Comparison of ENCODE assay signal across 18 cellular contexts in genomic region chr3:31094048-31094447, GRCh38.
DNase-seq lines count a peak whose midpoint lies in the region; ATAC-seq and TF ChIP-seq lines count a peak whose summit lies in the region.
"Had no signal": no experiment of that assay in that cellular context is flagged by ENCODE, and none has a peak within 500 bp of the region (broad histone marks: within the 10 kb centered on the region; RNA-seq: fewer than 3 reads in every experiment).

No MANE protein-coding gene starts in this region.

- H3K27me3 Mint-ChIP-seq in Caco-2 (ENCODE audit: insufficient read depth, unreplicated experiment), result no peaks in the 10 kb centered on the region
- H3K27me3 Mint-ChIP-seq in WTC11 (ENCODE audit: low read depth), result no peaks in the 10 kb centered on the region

- no peaks in the 10 kb centered on the region for H3K9me3 ChIP-seq in Caco-2
- H3K9me3 ChIP-seq in left lung, result no peaks in the 10 kb centered on the region
- H3K9me3 ChIP-seq in skeletal muscle tissue (ENCODE audit: control insufficient read depth in 3 of 3, low read length in 3 of 3), result no peaks in the 10 kb centered on the region
- H3K9me3 ChIP-seq in left ventricle myocardium inferior (replicated peaks), result no peaks in the 10 kb centered on the region

- H3K36me3 Mint-ChIP-seq in Caco-2 (ENCODE audit: insufficient read depth, unreplicated experiment) (peaks cover 8% of the 10 kb centered on the region), WTC11 (no peaks in the 10 kb centered on the region)

- BruUV-seq in Caco-2 (replicated peaks; lab: Mats Ljungman, UMichigan), result no TSS peak

- H3K27me3 ChIP-seq in Caco-2 (replicated peaks; ENCODE audit: control insufficient read depth, insufficient read depth, low read length) (no peaks in the 10 kb centered on the region), left lung (no peaks in the 10 kb centered on the region), skeletal muscle tissue (ENCODE audit: control insufficient read depth in 3 of 3, insufficient read depth in 3 of 3, low read length in 3 of 3) (no peaks in the 10 kb centered on the region), left ventricle myocardium inferior (ENCODE audit: low read depth) (peaks cover 4% of the 10 kb centered on the region)

- H3K27ac Mint-ChIP-seq in Caco-2 (ENCODE audit: unreplicated experiment) (peak overlapping the region; percentile 90), WTC11 (no peak overlapping the region)
- H3K27ac Mint-ChIP-seq: B cell had no signal

- TF ChIP-seq CTCF in Caco-2 (IDR thresholded peaks at IDR 0.05; ENCODE audit: insufficient read depth in 1 of 2, low read depth in 1 of 2, low read length in 1 of 2, severe bottlenecking in 1 of 2, unreplicated experiment in 1 of 2) (no peak), WTC11 (IDR thresholded peaks at IDR 0.05) (no peak), left lung (IDR thresholded peaks at IDR 0.05) (no peak), left ventricle myocardium inferior (IDR thresholded peaks at IDR 0.05; ENCODE audit: borderline replicate concordance) (no peak)

- POLR2A ChIA-PET in Caco-2 (lab: Charles Lee) (no interaction called here), WTC11 (lab: Charles Lee) (interaction anchor here (0.6 kb wide), 1 partner anchor 14 kb away, joined by 4 read pairs; no protein-coding TSS in a partner anchor)

- peaks cover 34% of the 10 kb centered on the region for H3K4me1 ChIP-seq in Caco-2
- peaks cover 10 to 11% of the 10 kb centered on the region in 2 donors for H3K4me1 ChIP-seq in left lung
- H3K4me1 ChIP-seq in skeletal muscle tissue (ENCODE audit: control insufficient read depth in 3 of 3, insufficient read depth in 3 of 3, low read length in 3 of 3), result peaks cover 0 to 6% (median 4%) of the 10 kb centered on the region in 3 donors
- H3K4me1 ChIP-seq in left ventricle myocardium inferior, result peaks cover 3% of the 10 kb centered on the region

- H3K9me3 Mint-ChIP-seq in Caco-2 (ENCODE audit: unreplicated experiment), result peaks cover 19% of the 10 kb centered on the region
- 0 out of 2 replicates have a peak, but pooled peaks cover 5% of the 10 kb centered on the region for H3K9me3 Mint-ChIP-seq in WTC11

- no peaks in the 10 kb centered on the region for H3K36me3 ChIP-seq in Caco-2 (ENCODE audit: control insufficient read depth, insufficient read depth, low read length)
- no peaks in the 10 kb centered on the region for H3K36me3 ChIP-seq in left lung
- H3K36me3 ChIP-seq in skeletal muscle tissue (ENCODE audit: control insufficient read depth in 3 of 3, insufficient read depth in 3 of 3, low read length in 3 of 3), result no peaks in the 10 kb centered on the region
- H3K36me3 ChIP-seq in left ventricle myocardium inferior, result no peaks in the 10 kb centered on the region

- H3K9ac ChIP-seq in skeletal muscle tissue (ENCODE audit: low read depth in 1 of 3, low read length in 3 of 3), result no peak overlapping the region

- CTCF ChIA-PET in Caco-2 (lab: Charles Lee), result interaction anchor here (0.6 kb wide), 1 partner anchor 208 kb away, joined by 4 read pairs; no protein-coding TSS in a partner anchor
- CTCF ChIA-PET in WTC11 (lab: Charles Lee), result no interaction called here

- H3K4me3 ChIP-seq in Caco-2 (ENCODE audit: low read depth, low read length), result no peak overlapping the region
- H3K4me3 ChIP-seq in left lung, result no peak overlapping the region
- no peak overlapping the region for H3K4me3 ChIP-seq in skeletal muscle tissue (ENCODE audit: low read length in 3 of 3)
- no peak overlapping the region for H3K4me3 ChIP-seq in left ventricle myocardium inferior
- H3K4me3 ChIP-seq: GM12878 had no signal

- intact Hi-C loops in Caco-2 (cut with micrococcal nuclease; ENCODE audit: unreplicated experiment), result loop anchor here (5.0 kb wide), 1 partner anchor 52 kb away; no protein-coding TSS in a partner anchor
- intact Hi-C loops in left lung (cut with DNase I), result no loop called here
- intact Hi-C loops in left ventricle myocardium inferior (cut with micrococcal nuclease), result no loop called here

- H3K4me1 Mint-ChIP-seq in Caco-2 (ENCODE audit: low read depth, unreplicated experiment), result peaks cover 31% of the 10 kb centered on the region
- H3K4me1 Mint-ChIP-seq in WTC11, result peaks cover 27% of the 10 kb centered on the region

- DNase-seq in Caco-2 (peak in 1 of 2 experiments; percentile 66), WTC11 (ENCODE audit: low spot score) (no peak), left lung (no peak), left ventricle myocardium inferior (no peak), HT-29 (ENCODE audit: low spot score) (no peak)
- DNase-seq: DMS79, GOT3, HCEC 1CT, Karpas-422, NCI-H1417, NCI-H1694 treated with DMSO at 0.1 percent for 48 hours, NCI-H446 treated with DMSO at 0.1 percent for 48 hours, NCI-H526 treated with DMSO at 0.1 percent for 48 hours had no signal

- no peak overlapping the region for H3K27ac ChIP-seq in left lung
- H3K27ac ChIP-seq in skeletal muscle tissue (ENCODE audit: low read depth, low read length), result peak overlapping the region; percentile 8
- H3K27ac ChIP-seq in left ventricle myocardium inferior (replicated peaks), result no peak overlapping the region
- H3K27ac ChIP-seq: HL-60 had no signal

- H3K4me3 Mint-ChIP-seq in Caco-2 (ENCODE audit: unreplicated experiment), result peak overlapping the region; percentile 30
- H3K4me3 Mint-ChIP-seq in WTC11, result no peak overlapping the region
- H3K4me3 Mint-ChIP-seq: B cell had no signal

- ATAC-seq in WTC11, result no peak
- ATAC-seq in left lung, result peak; percentile 78
- ATAC-seq in GM18511 (IDR thresholded peaks at IDR 0.05; ENCODE audit: unreplicated experiment), result no peak
- ATAC-seq: GM12878 had no signal

TF ChIP-seq in WTC11, 78 proteins besides CTCF, POLR2A, EP300 and RAD21:
- TF ChIP-seq, protein P1, sequence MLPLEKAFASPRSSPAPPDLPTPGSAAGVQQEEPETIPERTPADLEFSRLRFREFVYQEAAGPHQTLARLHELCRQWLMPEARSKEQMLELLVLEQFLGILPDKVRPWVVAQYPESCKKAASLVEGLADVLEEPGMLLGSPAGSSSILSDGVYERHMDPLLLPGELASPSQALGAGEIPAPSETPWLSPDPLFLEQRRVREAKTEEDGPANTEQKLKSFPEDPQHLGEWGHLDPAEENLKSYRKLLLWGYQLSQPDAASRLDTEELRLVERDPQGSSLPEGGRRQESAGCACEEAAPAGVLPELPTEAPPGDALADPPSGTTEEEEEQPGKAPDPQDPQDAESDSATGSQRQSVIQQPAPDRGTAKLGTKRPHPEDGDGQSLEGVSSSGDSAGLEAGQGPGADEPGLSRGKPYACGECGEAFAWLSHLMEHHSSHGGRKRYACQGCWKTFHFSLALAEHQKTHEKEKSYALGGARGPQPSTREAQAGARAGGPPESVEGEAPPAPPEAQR (CRISPR knock-in tag; IDR thresholded peaks at IDR 0.05), result no peak
- TF ChIP-seq TCF7 (CRISPR knock-in tag; IDR thresholded peaks at IDR 0.05; ENCODE audit: low read depth), result no peak
- TF ChIP-seq IRF2 (CRISPR knock-in tag; IDR thresholded peaks at IDR 0.05; ENCODE audit: borderline replicate concordance, low read depth), result no peak
- TF ChIP-seq, protein P2, sequence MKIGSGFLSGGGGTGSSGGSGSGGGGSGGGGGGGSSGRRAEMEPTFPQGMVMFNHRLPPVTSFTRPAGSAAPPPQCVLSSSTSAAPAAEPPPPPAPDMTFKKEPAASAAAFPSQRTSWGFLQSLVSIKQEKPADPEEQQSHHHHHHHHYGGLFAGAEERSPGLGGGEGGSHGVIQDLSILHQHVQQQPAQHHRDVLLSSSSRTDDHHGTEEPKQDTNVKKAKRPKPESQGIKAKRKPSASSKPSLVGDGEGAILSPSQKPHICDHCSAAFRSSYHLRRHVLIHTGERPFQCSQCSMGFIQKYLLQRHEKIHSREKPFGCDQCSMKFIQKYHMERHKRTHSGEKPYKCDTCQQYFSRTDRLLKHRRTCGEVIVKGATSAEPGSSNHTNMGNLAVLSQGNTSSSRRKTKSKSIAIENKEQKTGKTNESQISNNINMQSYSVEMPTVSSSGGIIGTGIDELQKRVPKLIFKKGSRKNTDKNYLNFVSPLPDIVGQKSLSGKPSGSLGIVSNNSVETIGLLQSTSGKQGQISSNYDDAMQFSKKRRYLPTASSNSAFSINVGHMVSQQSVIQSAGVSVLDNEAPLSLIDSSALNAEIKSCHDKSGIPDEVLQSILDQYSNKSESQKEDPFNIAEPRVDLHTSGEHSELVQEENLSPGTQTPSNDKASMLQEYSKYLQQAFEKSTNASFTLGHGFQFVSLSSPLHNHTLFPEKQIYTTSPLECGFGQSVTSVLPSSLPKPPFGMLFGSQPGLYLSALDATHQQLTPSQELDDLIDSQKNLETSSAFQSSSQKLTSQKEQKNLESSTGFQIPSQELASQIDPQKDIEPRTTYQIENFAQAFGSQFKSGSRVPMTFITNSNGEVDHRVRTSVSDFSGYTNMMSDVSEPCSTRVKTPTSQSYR (CRISPR knock-in tag; IDR thresholded peaks at IDR 0.05), result no peak
- TF ChIP-seq GABPB1 (CRISPR knock-in tag; IDR thresholded peaks at IDR 0.05), result 0 out of 2 replicates have a peak, but pooled peaks have one; percentile 15
- TF ChIP-seq MXD4 (CRISPR knock-in tag; IDR thresholded peaks at IDR 0.05; ENCODE audit: borderline replicate concordance), result no peak
- TF ChIP-seq ZNF232 (CRISPR knock-in tag; IDR thresholded peaks at IDR 0.05), result no peak
